Comparison of ENCODE assay signal across 26 cellular contexts in the genomic region with DNA sequence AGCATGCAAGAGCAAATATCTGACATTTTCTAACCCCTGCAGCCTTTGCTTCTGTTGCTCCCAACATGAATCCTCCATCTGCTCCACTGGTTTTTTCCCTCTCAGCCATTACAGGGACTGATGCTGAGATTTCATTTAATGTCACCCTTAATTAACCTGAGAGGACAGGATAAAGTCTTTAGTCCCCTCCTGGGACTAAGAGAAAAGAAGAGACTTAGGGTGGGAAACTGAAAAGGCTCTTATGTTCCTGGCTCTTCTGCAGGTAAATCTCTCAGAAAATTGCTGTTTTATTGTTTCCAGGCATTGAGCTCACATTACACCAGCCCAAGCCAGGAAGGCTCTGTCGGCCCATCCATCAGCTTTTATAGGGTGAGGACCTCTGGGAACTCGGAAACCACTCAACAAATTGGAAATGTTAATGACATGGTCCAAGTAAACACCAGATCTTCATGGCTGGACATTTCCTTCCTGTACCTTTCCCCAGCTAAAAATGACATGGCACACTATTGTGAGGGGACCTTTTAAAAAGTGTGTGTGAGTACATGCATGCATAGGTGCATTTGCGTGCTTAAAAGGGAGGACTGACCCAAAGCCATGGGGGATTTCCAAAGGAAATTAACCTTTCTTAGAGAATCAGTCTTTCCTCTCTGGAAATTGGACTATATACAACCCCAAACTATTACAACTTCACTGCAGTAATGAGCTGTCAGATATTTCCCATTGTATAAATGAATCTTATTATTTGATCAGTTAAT.
"Had no signal": no experiment of that assay in that cellular context is flagged by ENCODE, and none has a peak within 500 bp of the region (broad histone marks: within the 10 kb centered on the region; RNA-seq: fewer than 3 reads in every experiment).

No MANE protein-coding gene starts in this region.

- H3K4me1 ChIP-seq: adrenal gland, ascending aorta, esophagus squamous epithelium, gastroesophageal sphincter, pancreas, right lobe of liver, stomach, suprapubic skin, transverse colon had no signal

- DNase-seq: activated CD4-positive, alpha-beta T cell treated with anti-CD3 and anti-CD28 coated beads for 1 hour; activated CD4-positive, alpha-beta T cell treated with anti-CD3 and anti-CD28 coated beads, Interleukin-2, amount 50 U/mL, for 1 hour; activated naive CD4-positive, alpha-beta T cell; activated T-cell treated with anti-CD3 and anti-CD28 coated beads, Interleukin-2, amount 50 U/mL, for 1 hour; adrenal gland; brain microvascular endothelial cell; effector memory CD8-positive, alpha-beta T cell; esophagus squamous epithelium; head of caudate nucleus; hypothalamus; left cardiac atrium; mesenchymal stem cell; pancreas; right lobe of liver; stimulated activated CD4-positive, alpha-beta T cell treated with anti-CD3 and anti-CD28 coated beads, Interleukin-2, amount 100 ng/mL, for 24 hours; stomach; transverse colon had no signal

- H3K4me3 ChIP-seq: adrenal gland, ascending aorta, esophagus squamous epithelium, gastroesophageal sphincter, pancreas, right lobe of liver, skin epidermis, stomach, suprapubic skin, transverse colon had no signal

- H3K27me3 ChIP-seq: adrenal gland, ascending aorta, brain microvascular endothelial cell, esophagus squamous epithelium, pancreas, right lobe of liver, stomach, transverse colon had no signal

- H3K27ac ChIP-seq: adrenal gland, ascending aorta, brain microvascular endothelial cell, esophagus squamous epithelium, gastroesophageal sphincter, pancreas, right lobe of liver, skin epidermis, stomach, suprapubic skin, transverse colon had no signal

- H3K9me3 ChIP-seq: adrenal gland, ascending aorta, esophagus squamous epithelium, gastroesophageal sphincter, pancreas, right lobe of liver, stomach, suprapubic skin, transverse colon had no signal

- H3K36me3 ChIP-seq: adrenal gland, ascending aorta, brain microvascular endothelial cell, esophagus squamous epithelium, gastroesophageal sphincter, pancreas, right lobe of liver, stomach, suprapubic skin, transverse colon had no signal

- FAIRE-seq: colon, islet of Langerhans, pancreas, TTC549, urothelium cell line had no signal

- ATAC-seq: effector memory CD8-positive, alpha-beta T cell; gastroesophageal sphincter; left cardiac atrium; pancreas; right lobe of liver; stimulated activated effector memory CD8-positive, alpha-beta T cell treated with anti-CD3 and anti-CD28 coated beads, Interleukin-12 subunit alpha, Interleukin-12 subunit beta, amount 100 ng/mL, for 72 hours had no signal
